In the genomic region with DNA sequence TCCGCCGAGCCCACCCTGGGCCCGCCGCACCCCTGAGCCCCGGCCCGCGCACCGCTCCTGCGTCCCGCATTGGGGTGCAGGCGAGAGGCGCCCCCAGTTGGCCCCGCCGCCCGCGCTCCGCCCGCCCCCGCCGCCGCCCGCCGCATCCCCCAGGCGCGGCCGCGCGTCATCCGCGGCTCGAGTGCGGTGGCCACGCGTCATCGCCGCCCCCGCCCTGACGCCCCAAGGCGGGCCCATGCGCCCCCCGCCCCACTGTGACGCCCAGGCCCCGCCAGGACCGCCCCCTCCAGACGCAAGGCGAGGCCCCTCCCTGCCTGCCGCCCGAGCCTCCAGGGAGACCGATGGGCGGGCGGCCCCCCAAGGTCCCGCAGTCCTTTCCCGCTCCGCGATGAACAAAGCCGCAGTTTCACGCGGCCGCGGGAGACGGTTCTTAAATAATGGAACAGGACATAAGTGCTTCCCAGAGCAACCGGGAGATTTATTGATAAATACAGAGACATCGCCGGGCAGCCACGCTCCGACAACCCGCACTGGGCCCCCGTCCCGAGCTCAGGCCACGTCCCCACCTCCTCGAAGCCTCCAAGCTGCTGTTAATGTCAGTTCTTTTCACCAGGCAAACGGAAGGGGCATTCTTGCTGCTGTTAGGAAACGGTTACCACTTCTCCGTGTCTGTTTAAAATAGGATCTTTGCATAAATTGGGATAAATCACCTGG, we compare ENCODE assay signal across 8 cellular contexts. TPM values are rescaled to one million over a fixed set of nuclear protein-coding genes. Genes with fewer than 3 reads are reported as not detected.
DNase-seq lines count a peak whose midpoint lies in the region; ATAC-seq and TF ChIP-seq lines count a peak whose summit lies in the region.

Gene ANKRD60, minus strand, starts transcription at position 170 of the 714 bp plus-strand sequence. Its CDS starts 0 bp downstream, at position 170.

- DNase-seq in A673 (ENCODE audit: low spot score) (peak; percentile 60), NCI-H146 treated with DMSO at 0.1 percent for 48 hours (lab: John Stamatoyannopoulos, UW; ENCODE audit: unreplicated experiment) (peak; percentile 40), left cardiac atrium (peak; percentile 43), AML-193 (lab: John Stamatoyannopoulos, UW) (no peak), RPMI8226 (no peak)
- peak; percentile 27 for DNase-seq in activated T-helper 9 cell treated with anti-CD3 and anti-CD28 coated beads, Interleukin-2, amount 50 U/mL, for 16 hours (ENCODE audit: low read depth)
- DNase-seq in stimulated activated CD4-positive, alpha-beta T cell treated with anti-CD3 and anti-CD28 coated beads, TNF-alpha, amount 100 ng/mL, for 24 hours (ENCODE audit: low read depth in 3 of 3), result peak in 2 of 3 experiments; percentile 20 to 48

- no peak for TF ChIP-seq CTCF in A673 (conservative IDR thresholded peaks at IDR 0.05; ENCODE audit: low read depth, low read length)

- H3K4me1 ChIP-seq in A673 (ENCODE audit: insufficient read depth, low read length, poor library complexity, severe bottlenecking), result peaks cover 7% of the 10 kb centered on the region

- no TSS peak for BruUV-seq in A673 (replicated peaks; lab: Mats Ljungman, UMichigan)

- intact Hi-C loops in A673 (cut with micrococcal nuclease; ENCODE audit: unreplicated experiment) (no loop called here), left cardiac atrium (cut with DNase I) (no loop called here)

- CTCF ChIA-PET in A673 (lab: Charles Lee), result no interaction called here

- ATAC-seq in left cardiac atrium, result peak; percentile 28 to 68
- ATAC-seq in HG02610 (IDR thresholded peaks at IDR 0.05; ENCODE audit: unreplicated experiment), result no peak

- no peak within 1 kb of the TSS for H3K27ac ChIP-seq in A673 (ENCODE audit: low read depth, low read length, poor library complexity, severe bottlenecking)

- peak within 1 kb of the TSS; percentile 46 for H3K4me3 ChIP-seq in A673 (ENCODE audit: low read depth, low read length, poor library complexity, severe bottlenecking)

- no peaks in the 10 kb centered on the region for H3K9me3 ChIP-seq in A673 (ENCODE audit: low read depth, low read length, poor library complexity, severe bottlenecking)

- POLR2A ChIA-PET in A673 (lab: Charles Lee; ENCODE audit: low non-redundant PET), result no interaction called here

- H3K36me3 ChIP-seq in A673 (ENCODE audit: insufficient read depth, low read length, poor library complexity, severe bottlenecking), result no peaks in the 10 kb centered on the region

- H3K27me3 ChIP-seq in A673 (replicated peaks; ENCODE audit: insufficient read depth, low read depth, low read length, poor library complexity), result peaks cover 36% of the 10 kb centered on the region

RNA-seq across cellular contexts. Expression of gene ANKRD60, which starts in this region (rescaled TPM):
- total RNA-seq in A673 (2021) (not detected in 2 replicates), left cardiac atrium (not detected)

Comparison
In these comparisons a context has a peak if more than half of its experiments do, and no peak if none do; other contexts are left out.
1. Peak in DNase-seq and H3K4me3 ChIP-seq in A673; RNA of the gene not detected or under 1 TPM.
2. Peak in DNase-seq and ATAC-seq in left cardiac atrium; RNA of the gene not detected or under 1 TPM.
3. DNase-seq: peak in NCI-H146 treated with DMSO at 0.1 percent for 48 hours (single experiment), activated T-helper 9 cell treated with anti-CD3 and anti-CD28 coated beads, Interleukin-2, amount 50 U/mL, for 16 hours (single experiment) and stimulated activated CD4-positive, alpha-beta T cell treated with anti-CD3 and anti-CD28 coated beads, TNF-alpha, amount 100 ng/mL, for 24 hours (2 of 3); none in AML-193 (0 of 2) and RPMI8226 (single experiment).